9 cellular contexts compared by ENCODE assay signal in genomic region chr6:117264487-117265424, GRCh38. TPM values are rescaled to one million over a fixed set of nuclear protein-coding genes. Genes with fewer than 3 reads are reported as not detected.
DNase-seq lines count a peak whose midpoint lies in the region; ATAC-seq and TF ChIP-seq lines count a peak whose summit lies in the region.
"Had no signal": no experiment of that assay in that cellular context is flagged by ENCODE, and none has a peak within 500 bp of the region (broad histone marks: within the 10 kb centered on the region; RNA-seq: fewer than 3 reads in every experiment).

No MANE protein-coding gene starts in this region.

- H3K9me3 ChIP-seq in Caco-2 (no peaks in the 10 kb centered on the region), NT2/D1 (ENCODE audit: insufficient read depth, low read length) (no peaks in the 10 kb centered on the region), esophagus (ENCODE audit: control insufficient read depth in 2 of 2, insufficient read depth in 1 of 2, low read depth in 1 of 2, low read length in 1 of 2) (peaks cover 0 to 3% of the 10 kb centered on the region in 2 donors)

- H3K9me3 Mint-ChIP-seq in Caco-2 (ENCODE audit: unreplicated experiment) (no peaks in the 10 kb centered on the region), neural crest cell (peaks cover 3% of the 10 kb centered on the region)

- H3K27ac Mint-ChIP-seq in Caco-2 (ENCODE audit: unreplicated experiment), result no peak overlapping the region
- H3K27ac Mint-ChIP-seq in neural crest cell (ENCODE audit: unreplicated experiment), result no peak overlapping the region

- CTCF ChIA-PET in Caco-2 (lab: Charles Lee), result interaction anchor here (0.6 to 0.7 kb wide), 2 partner anchors 239 to 327 kb away, joined by 3 read pairs; no protein-coding TSS in a partner anchor

- no peak overlapping the region for H3K27ac ChIP-seq in esophagus (ENCODE audit: low read depth in 2 of 2, low read length in 1 of 2)

- peak overlapping the region; percentile 63 for H3K4me3 Mint-ChIP-seq in Caco-2 (ENCODE audit: unreplicated experiment)
- peak overlapping the region; percentile 65 for H3K4me3 Mint-ChIP-seq in neural crest cell

- POLR2A ChIA-PET in Caco-2 (lab: Charles Lee), result no interaction called here

- no peak for TF ChIP-seq CTCF in Caco-2 (IDR thresholded peaks at IDR 0.05; ENCODE audit: insufficient read depth in 1 of 2, low read depth in 1 of 2, low read length in 1 of 2, severe bottlenecking in 1 of 2, unreplicated experiment in 1 of 2)
- TF ChIP-seq CTCF in neural crest cell (conservative IDR thresholded peaks at IDR 0.05), result no peak

- BruUV-seq in Caco-2 (replicated peaks; lab: Mats Ljungman, UMichigan), result no TSS peak

- 3% methylated on average over 45 to 46 of the region's 46 CpGs for WGBS in esophagus, 2 donors

- no peaks in the 10 kb centered on the region for H3K4me1 ChIP-seq in Caco-2
- no peaks in the 10 kb centered on the region for H3K4me1 ChIP-seq in NT2/D1 (ENCODE audit: insufficient read depth, insufficient read length)
- peaks cover 4 to 8% of the 10 kb centered on the region in 2 donors for H3K4me1 ChIP-seq in esophagus (ENCODE audit: control insufficient read depth in 2 of 2, insufficient read depth in 2 of 2, low read length in 1 of 2)

- H3K36me3 ChIP-seq in Caco-2 (ENCODE audit: control insufficient read depth, insufficient read depth, low read length), result no peaks in the 10 kb centered on the region
- H3K36me3 ChIP-seq in NT2/D1 (ENCODE audit: insufficient read depth, insufficient read length, low read length), result no peaks in the 10 kb centered on the region
- no peaks in the 10 kb centered on the region for H3K36me3 ChIP-seq in esophagus (ENCODE audit: control insufficient read depth in 2 of 2, insufficient read depth in 2 of 2, low read length in 1 of 2)

- H3K27me3 ChIP-seq in Caco-2 (replicated peaks; ENCODE audit: control insufficient read depth, insufficient read depth, low read length) (peaks cover 5% of the 10 kb centered on the region), NT2/D1 (ENCODE audit: insufficient read depth, insufficient read length) (peaks cover 79% of the 10 kb centered on the region), esophagus (ENCODE audit: control insufficient read depth in 1 of 2, insufficient read depth in 2 of 2, low read length in 2 of 2) (peaks cover 13 to 46% of the 10 kb centered on the region in 2 donors)

- H3K36me3 Mint-ChIP-seq in Caco-2 (ENCODE audit: insufficient read depth, unreplicated experiment) (no peaks in the 10 kb centered on the region), neural crest cell (ENCODE audit: low read depth) (peaks cover 2% of the 10 kb centered on the region)

- H3K4me1 Mint-ChIP-seq in Caco-2 (ENCODE audit: low read depth, unreplicated experiment), result peaks cover 9% of the 10 kb centered on the region
- peaks cover 9% of the 10 kb centered on the region for H3K4me1 Mint-ChIP-seq in neural crest cell

- ATAC-seq in GM21717 (IDR thresholded peaks at IDR 0.05; ENCODE audit: unreplicated experiment), result peak; percentile 60

- H3K4me3 ChIP-seq in Caco-2 (ENCODE audit: low read depth, low read length) (peak overlapping the region; percentile 27), NT2/D1 (ENCODE audit: insufficient read length, low read depth) (peak overlapping the region; percentile 33), esophagus (ENCODE audit: low read depth in 1 of 2, low read length in 2 of 2) (peak overlapping the region; percentile 18 to 36)

- intact Hi-C loops in Caco-2 (cut with micrococcal nuclease; ENCODE audit: unreplicated experiment), result no loop called here

- H3K9ac ChIP-seq in NT2/D1 (ENCODE audit: insufficient read length, low read depth), result peak overlapping the region; percentile 67

- peak in 1 of 2 experiments; percentile 8 for DNase-seq in Caco-2
- no peak for DNase-seq in NT2/D1 (ENCODE audit: low read depth, low spot score)
- no peak for DNase-seq in neural crest cell (ENCODE audit: low read depth, low spot score)
- no peak for DNase-seq in SIG-M5 treated with dmso at 0.1 percent for 504 hours (lab: John Stamatoyannopoulos, UW; ENCODE audit: unreplicated experiment)
- no peak for DNase-seq in activated effector memory CD4-positive, alpha-beta T cell treated with Interleukin-2 at 50 U/mL for 16 hours
- no peak for DNase-seq in NCI-H2107 (lab: John Stamatoyannopoulos, UW)

- H3K27me3 Mint-ChIP-seq in Caco-2 (ENCODE audit: insufficient read depth, unreplicated experiment), result peaks cover 47% of the 10 kb centered on the region
- peaks cover 100% of the 10 kb centered on the region for H3K27me3 Mint-ChIP-seq in neural crest cell (ENCODE audit: low read depth)

RNA-seq across cellular contexts. Expression of gene VGLL2, which starts 0.6 kb away (rescaled TPM):
- not detected in 2 replicates for total RNA-seq in Caco-2 (2022)
- polyA plus RNA-seq in esophagus, result under 1 TPM; 0.04 TPM
- 0.16 and 0.25 TPM in 2 replicates for total RNA-seq in neural crest cell
- total RNA-seq: frontal cortex had no signal
